In the genomic region with DNA sequence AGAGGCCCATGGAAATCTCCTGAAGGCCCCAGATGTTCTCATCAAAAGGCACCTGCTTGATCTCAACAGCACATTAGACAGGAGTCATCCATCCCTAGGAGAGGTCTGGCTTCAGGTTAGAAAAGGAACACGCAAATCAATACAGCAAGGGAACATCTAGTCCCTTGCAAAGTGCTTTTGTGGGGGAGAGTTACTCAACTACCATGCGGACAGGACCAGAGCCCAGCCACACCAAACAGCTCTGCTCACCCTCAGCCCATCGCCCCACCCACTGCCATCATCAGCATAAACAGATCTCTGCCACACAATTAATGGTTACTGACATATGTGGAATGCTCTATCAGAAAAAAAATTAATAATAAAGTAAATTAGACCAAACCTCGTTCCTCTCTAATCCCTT, we compare ENCODE assay signal across 1 cellular context.
TF ChIP-seq lines count a peak whose summit lies in the region.

No MANE protein-coding gene starts in this region.

TF ChIP-seq in liver, 16 proteins besides CTCF, POLR2A, EP300 and RAD21 (continued from another document):
- TF ChIP-seq, protein P1, sequence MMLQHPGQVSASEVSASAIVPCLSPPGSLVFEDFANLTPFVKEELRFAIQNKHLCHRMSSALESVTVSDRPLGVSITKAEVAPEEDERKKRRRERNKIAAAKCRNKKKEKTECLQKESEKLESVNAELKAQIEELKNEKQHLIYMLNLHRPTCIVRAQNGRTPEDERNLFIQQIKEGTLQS (IDR thresholded peaks at IDR 0.05) = no peak
- peak; percentile 62 for TF ChIP-seq SP1 (IDR thresholded peaks at IDR 0.05)
- TF ChIP-seq NR2F2 (IDR thresholded peaks at IDR 0.05) = peak; percentile 44
- TF ChIP-seq ZBTB33 (IDR thresholded peaks at IDR 0.05) = peak; percentile 17
- peak; percentile 16 for TF ChIP-seq FOXA2 (IDR thresholded peaks at IDR 0.05)
